In the genomic region with DNA sequence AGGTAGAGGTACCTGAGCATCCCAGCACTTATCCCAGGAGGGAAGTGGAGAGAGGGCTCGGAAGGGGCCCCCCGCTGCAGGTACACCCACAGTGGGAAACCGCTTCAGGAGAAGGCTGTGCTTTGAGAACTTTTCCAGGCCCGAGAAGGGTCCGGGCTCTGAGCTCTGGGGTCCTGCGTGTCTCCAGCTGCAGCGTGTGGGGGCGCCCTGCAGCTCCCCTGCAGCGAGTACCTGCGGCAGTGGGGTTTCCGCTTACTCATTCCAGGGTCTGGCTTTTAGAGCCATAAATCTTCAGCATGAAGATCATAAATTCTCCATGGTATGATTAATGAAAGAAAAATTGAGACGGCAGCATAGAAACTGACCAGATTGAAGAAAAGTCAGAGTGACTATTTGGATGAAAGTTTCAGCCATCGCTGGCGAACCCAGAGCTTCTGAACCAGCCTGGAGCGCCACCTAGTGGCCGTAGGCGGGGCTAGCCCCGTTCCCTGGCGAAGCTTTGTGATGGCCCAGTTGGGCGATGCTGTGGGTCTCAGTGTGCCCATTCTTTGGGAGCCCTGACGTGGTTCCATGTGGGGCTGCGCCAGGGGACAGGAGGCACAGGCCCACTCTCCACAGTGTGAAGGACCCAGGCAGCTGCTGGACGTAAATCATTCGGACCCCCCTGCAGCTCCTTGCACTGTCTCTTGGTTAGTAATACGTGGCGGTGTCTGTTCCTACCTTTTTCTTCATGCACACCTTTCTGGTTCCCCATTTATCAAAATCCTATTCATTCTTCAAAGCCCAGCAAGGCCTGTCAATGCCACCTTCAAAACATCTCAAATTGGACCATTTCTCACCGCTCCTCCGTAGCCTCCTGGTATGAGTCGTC, we compare ENCODE assay signal across 8 cellular contexts.
DNase-seq lines count a peak whose midpoint lies in the region; ATAC-seq and TF ChIP-seq lines count a peak whose summit lies in the region.

No MANE protein-coding gene starts in this region.

- H3K27ac ChIP-seq in C4-2B (no peak overlapping the region), HEK293 (ENCODE audit: extremely low read depth, low read depth, low read length) (no peak overlapping the region), mesendoderm (ENCODE audit: low read depth, low read length) (no peak overlapping the region)

- no CpG with 5 or more reads among the region's 29 CpGs for WGBS in mesendoderm (ENCODE audit: extremely low coverage, insufficient coverage, low lambda C conversion rate)

- H2BK15ac ChIP-seq in mesendoderm (replicated peaks; ENCODE audit: low read depth), result no peak overlapping the region

- H4K8ac ChIP-seq in mesendoderm (ENCODE audit: low read depth, low read length), result no peak overlapping the region

- H3K79me1 ChIP-seq in mesendoderm (ENCODE audit: low read length), result no peaks in the 10 kb centered on the region

- DNase-seq in NCI-H460 (ENCODE audit: extremely low read depth, low read depth) (peak; percentile 33), mesendoderm (peak; percentile 59)
- peak; percentile 21 to 51 for DNase-seq in activated CD8-positive, alpha-beta memory T cell treated with anti-CD3 and anti-CD28 coated beads for 1 hour (ENCODE audit: extremely low read depth in 1 of 2, low read depth in 1 of 2)
- DNase-seq in effector CD8-positive, alpha-beta T cell (lab: John Stamatoyannopoulos, UW), result peak; percentile 53
- DNase-seq in stimulated activated CD8-positive, alpha-beta memory T cell treated with anti-CD3 and anti-CD28 coated beads, Interleukin-2, amount 100 ng/mL, for 1 hour (ENCODE audit: low read depth in 2 of 2), result peak; percentile 32 to 45

- H3K79me2 ChIP-seq in mesendoderm (ENCODE audit: control insufficient read depth, insufficient read depth, low read length), result no peaks in the 10 kb centered on the region

- no peak overlapping the region for H3K56ac ChIP-seq in mesendoderm (ENCODE audit: low read length)

- H3K36me3 ChIP-seq in HEK293 (ENCODE audit: control insufficient read depth in 2 of 2, insufficient read depth in 1 of 2, low read length in 2 of 2) (no peaks in the 10 kb centered on the region), mesendoderm (ENCODE audit: control insufficient read depth, insufficient read depth, low read length) (no peaks in the 10 kb centered on the region)

- POLR2A ChIA-PET in HEK293 (lab: Yijun Ruan, JAX), result no interaction called here

- H3K4ac ChIP-seq in mesendoderm (ENCODE audit: low read depth, low read length), result no peak overlapping the region

- no peak overlapping the region for H3K23ac ChIP-seq in mesendoderm (ENCODE audit: low read length)

- no peaks in the 10 kb centered on the region for H3K27me3 ChIP-seq in mesendoderm (ENCODE audit: insufficient read depth, low read length, poor library complexity)

- ATAC-seq in GM19397 (IDR thresholded peaks at IDR 0.05; ENCODE audit: unreplicated experiment), result no peak

- no peak overlapping the region for H3K4me2 ChIP-seq in mesendoderm (ENCODE audit: low read length)

- H2BK5ac ChIP-seq in mesendoderm (ENCODE audit: low read length), result no peak overlapping the region

- H4K5ac ChIP-seq in mesendoderm (ENCODE audit: low read length), result no peak overlapping the region

- no peaks in the 10 kb centered on the region for H3K4me1 ChIP-seq in HEK293 (ENCODE audit: control insufficient read depth, insufficient read depth, low read length)
- H3K4me1 ChIP-seq in mesendoderm (ENCODE audit: control insufficient read depth, low read depth, low read length), result no peaks in the 10 kb centered on the region

- no peak overlapping the region for H2AK5ac ChIP-seq in mesendoderm (ENCODE audit: low read length)

- H3K18ac ChIP-seq in mesendoderm (ENCODE audit: low read length), result no peak overlapping the region

- TF ChIP-seq CTCF in C4-2B (conservative IDR thresholded peaks at IDR 0.05) (peak; percentile 97), HEK293 (tag by site-specific recombination; IDR thresholded peaks at IDR 0.05) (peak; percentile 86)

- no peaks in the 10 kb centered on the region for H3K9me3 ChIP-seq in HEK293 (ENCODE audit: control insufficient read depth, insufficient read depth, low read depth, low read length)

- no peak overlapping the region for H2BK120ac ChIP-seq in mesendoderm (ENCODE audit: low read depth, low read length)

- H3K4me3 ChIP-seq in HEK293 (ENCODE audit: low read depth, low read length) (no peak overlapping the region), mesendoderm (ENCODE audit: low read length) (no peak overlapping the region)

- H3K9ac ChIP-seq in mesendoderm (ENCODE audit: low read length), result no peak overlapping the region

- CTCF ChIA-PET in HEK293 (lab: Yijun Ruan, JAX), result interaction anchor here (0.6 to 7.5 kb wide), 49 partner anchors 8 to 787 kb away, joined by 3 to 148 read pairs (median 4); no protein-coding TSS in a partner anchor

TF ChIP-seq in HEK293, 187 proteins besides CTCF, POLR2A, EP300 and RAD21 (continues in another document):
- TF ChIP-seq ZNF776 (tag by site-specific recombination; IDR thresholded peaks at IDR 0.05; ENCODE audit: borderline replicate concordance), result no peak
- TF ChIP-seq PRDM1 (tag by site-specific recombination; IDR thresholded peaks at IDR 0.05), result 0 out of 2 replicates have a peak, but pooled peaks have one; percentile 22
- no peak for TF ChIP-seq ZNF664 (tag by site-specific recombination; IDR thresholded peaks at IDR 0.05)
- TF ChIP-seq ZNF155 (tag by site-specific recombination; IDR thresholded peaks at IDR 0.05), result no peak
- 0 out of 2 replicates have a peak, but pooled peaks have one; percentile 58 for TF ChIP-seq ZNF2 (tag by site-specific recombination; IDR thresholded peaks at IDR 0.05)
- TF ChIP-seq, protein P1, sequence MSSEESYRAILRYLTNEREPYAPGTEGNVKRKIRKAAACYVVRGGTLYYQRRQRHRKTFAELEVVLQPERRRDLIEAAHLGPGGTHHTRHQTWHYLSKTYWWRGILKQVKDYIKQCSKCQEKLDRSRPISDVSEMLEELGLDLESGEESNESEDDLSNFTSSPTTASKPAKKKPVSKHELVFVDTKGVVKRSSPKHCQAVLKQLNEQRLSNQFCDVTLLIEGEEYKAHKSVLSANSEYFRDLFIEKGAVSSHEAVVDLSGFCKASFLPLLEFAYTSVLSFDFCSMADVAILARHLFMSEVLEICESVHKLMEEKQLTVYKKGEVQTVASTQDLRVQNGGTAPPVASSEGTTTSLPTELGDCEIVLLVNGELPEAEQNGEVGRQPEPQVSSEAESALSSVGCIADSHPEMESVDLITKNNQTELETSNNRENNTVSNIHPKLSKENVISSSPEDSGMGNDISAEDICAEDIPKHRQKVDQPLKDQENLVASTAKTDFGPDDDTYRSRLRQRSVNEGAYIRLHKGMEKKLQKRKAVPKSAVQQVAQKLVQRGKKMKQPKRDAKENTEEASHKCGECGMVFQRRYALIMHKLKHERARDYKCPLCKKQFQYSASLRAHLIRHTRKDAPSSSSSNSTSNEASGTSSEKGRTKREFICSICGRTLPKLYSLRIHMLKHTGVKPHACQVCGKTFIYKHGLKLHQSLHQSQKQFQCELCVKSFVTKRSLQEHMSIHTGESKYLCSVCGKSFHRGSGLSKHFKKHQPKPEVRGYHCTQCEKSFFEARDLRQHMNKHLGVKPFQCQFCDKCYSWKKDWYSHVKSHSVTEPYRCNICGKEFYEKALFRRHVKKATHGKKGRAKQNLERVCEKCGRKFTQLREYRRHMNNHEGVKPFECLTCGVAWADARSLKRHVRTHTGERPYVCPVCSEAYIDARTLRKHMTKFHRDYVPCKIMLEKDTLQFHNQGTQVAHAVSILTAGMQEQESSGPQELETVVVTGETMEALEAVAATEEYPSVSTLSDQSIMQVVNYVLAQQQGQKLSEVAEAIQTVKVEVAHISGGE (tag by site-specific recombination; conservative IDR thresholded peaks at IDR 0.05; ENCODE audit: low read depth), result no peak
- TF ChIP-seq ZBTB17 (tag by site-specific recombination; IDR thresholded peaks at IDR 0.05), result peak; percentile 93
- TF ChIP-seq, protein P2, sequence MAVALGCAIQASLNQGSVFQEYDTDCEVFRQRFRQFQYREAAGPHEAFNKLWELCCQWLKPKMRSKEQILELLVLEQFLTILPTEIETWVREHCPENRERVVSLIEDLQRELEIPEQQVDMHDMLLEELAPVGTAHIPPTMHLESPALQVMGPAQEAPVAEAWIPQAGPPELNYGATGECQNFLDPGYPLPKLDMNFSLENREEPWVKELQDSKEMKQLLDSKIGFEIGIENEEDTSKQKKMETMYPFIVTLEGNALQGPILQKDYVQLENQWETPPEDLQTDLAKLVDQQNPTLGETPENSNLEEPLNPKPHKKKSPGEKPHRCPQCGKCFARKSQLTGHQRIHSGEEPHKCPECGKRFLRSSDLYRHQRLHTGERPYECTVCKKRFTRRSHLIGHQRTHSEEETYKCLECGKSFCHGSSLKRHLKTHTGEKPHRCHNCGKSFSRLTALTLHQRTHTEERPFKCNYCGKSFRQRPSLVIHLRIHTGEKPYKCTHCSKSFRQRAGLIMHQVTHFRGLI (tag by site-specific recombination; IDR thresholded peaks at IDR 0.05), result peak; percentile 59; the same call in 1 of the 2 replicates
- TF ChIP-seq ZNF416 (tag by site-specific recombination; IDR thresholded peaks at IDR 0.05), result no peak
- TF ChIP-seq, protein P3, sequence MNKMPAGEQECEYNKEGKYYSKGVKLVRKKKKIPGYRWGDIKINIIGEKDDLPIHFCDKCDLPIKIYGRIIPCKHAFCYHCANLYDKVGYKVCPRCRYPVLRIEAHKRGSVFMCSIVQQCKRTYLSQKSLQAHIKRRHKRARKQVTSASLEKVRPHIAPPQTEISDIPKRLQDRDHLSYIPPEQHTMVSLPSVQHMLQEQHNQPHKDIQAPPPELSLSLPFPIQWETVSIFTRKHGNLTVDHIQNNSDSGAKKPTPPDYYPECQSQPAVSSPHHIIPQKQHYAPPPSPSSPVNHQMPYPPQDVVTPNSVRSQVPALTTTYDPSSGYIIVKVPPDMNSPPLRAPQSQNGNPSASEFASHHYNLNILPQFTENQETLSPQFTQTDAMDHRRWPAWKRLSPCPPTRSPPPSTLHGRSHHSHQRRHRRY (tag by site-specific recombination; IDR thresholded peaks at IDR 0.05), result no peak
- TF ChIP-seq, protein P4, sequence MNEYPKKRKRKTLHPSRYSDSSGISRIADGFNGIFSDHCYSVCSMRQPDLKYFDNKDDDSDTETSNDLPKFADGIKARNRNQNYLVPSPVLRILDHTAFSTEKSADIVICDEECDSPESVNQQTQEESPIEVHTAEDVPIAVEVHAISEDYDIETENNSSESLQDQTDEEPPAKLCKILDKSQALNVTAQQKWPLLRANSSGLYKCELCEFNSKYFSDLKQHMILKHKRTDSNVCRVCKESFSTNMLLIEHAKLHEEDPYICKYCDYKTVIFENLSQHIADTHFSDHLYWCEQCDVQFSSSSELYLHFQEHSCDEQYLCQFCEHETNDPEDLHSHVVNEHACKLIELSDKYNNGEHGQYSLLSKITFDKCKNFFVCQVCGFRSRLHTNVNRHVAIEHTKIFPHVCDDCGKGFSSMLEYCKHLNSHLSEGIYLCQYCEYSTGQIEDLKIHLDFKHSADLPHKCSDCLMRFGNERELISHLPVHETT (tag by site-specific recombination; IDR thresholded peaks at IDR 0.05), result no peak
- no peak for TF ChIP-seq KLF10 (tag by site-specific recombination; IDR thresholded peaks at IDR 0.05)
- TF ChIP-seq ZFP37 (tag by site-specific recombination; IDR thresholded peaks at IDR 0.05), result peak; percentile 35; the same call in 1 of the 2 replicates
